In the genomic region with DNA sequence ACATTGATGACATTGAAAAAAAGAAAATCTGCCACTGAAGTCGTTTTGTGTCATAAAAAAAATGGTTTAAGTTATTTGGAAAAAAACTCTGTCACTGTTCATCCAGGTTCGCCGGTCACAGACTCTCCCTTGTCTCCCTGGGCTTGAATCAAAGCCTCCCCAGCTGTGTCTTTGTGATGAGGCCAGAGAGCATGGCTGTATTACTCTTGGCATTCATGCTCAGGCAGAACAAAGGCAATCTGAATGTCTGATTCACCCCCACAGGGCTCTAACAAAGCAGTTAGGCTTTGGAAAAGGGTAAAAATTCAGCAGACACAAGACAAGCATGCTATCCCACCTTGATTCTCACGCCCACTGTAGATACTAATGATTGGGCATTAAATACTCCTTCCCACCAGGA, we compare ENCODE assay signal across 26 cellular contexts.
DNase-seq lines count a peak whose midpoint lies in the region; ATAC-seq and TF ChIP-seq lines count a peak whose summit lies in the region.
"Had no signal": no experiment of that assay in that cellular context is flagged by ENCODE, and none has a peak within 500 bp of the region (broad histone marks: within the 10 kb centered on the region; RNA-seq: fewer than 3 reads in every experiment).

No MANE protein-coding gene starts in this region.

- no peaks in the 10 kb centered on the region for H3K9me3 Mint-ChIP-seq in endodermal cell
- peaks cover 7% of the 10 kb centered on the region for H3K9me3 Mint-ChIP-seq in activated CD8-positive, alpha-beta T cell treated with anti-CD3 and anti-CD28 coated beads for 36 hours
- H3K9me3 Mint-ChIP-seq: activated naive CD4-positive, alpha-beta T cell treated with anti-CD3 and anti-CD28 coated beads, Interleukin-2, amount 10 ng/mL, durations not matched to agents 7 days and 5 days had no signal

- POLR2A ChIA-PET in activated CD8-positive, alpha-beta T cell treated with anti-CD3 and anti-CD28 coated beads for 36 hours (lab: Charles Lee), result no interaction called here

- intact Hi-C loops in activated CD8-positive, alpha-beta T cell treated with anti-CD3 and anti-CD28 coated beads for 36 hours (cut with micrococcal nuclease), result no loop called here

- H3K4me3 Mint-ChIP-seq in endodermal cell, result no peak overlapping the region
- H3K4me3 Mint-ChIP-seq in activated CD8-positive, alpha-beta T cell treated with anti-CD3 and anti-CD28 coated beads for 36 hours, result no peak overlapping the region
- H3K4me3 Mint-ChIP-seq: activated naive CD4-positive, alpha-beta T cell treated with anti-CD3 and anti-CD28 coated beads, Interleukin-2, amount 10 ng/mL, durations not matched to agents 7 days and 5 days; activated T-cell treated with anti-CD3 and anti-CD28 coated beads, Interleukin-2, amount 50 U/mL, for 4 hours; naive B cell had no signal

- no peak overlapping the region for H3K9ac ChIP-seq in endodermal cell (ENCODE audit: extremely low read depth, low read length, poor library complexity, severe bottlenecking)

- H3K36me3 ChIP-seq in endodermal cell (ENCODE audit: control insufficient read depth, insufficient read depth, low read length), result no peaks in the 10 kb centered on the region
- H3K36me3 ChIP-seq: ovary had no signal

- H3K9me3 ChIP-seq in endodermal cell (ENCODE audit: control insufficient read depth, low read length), result no peaks in the 10 kb centered on the region
- H3K9me3 ChIP-seq: Caco-2, ovary had no signal

- H3K27me3 ChIP-seq in endodermal cell (ENCODE audit: control insufficient read depth, insufficient read depth, low read length, poor library complexity, severe bottlenecking), result peaks cover 12% of the 10 kb centered on the region
- H3K27me3 ChIP-seq: foreskin keratinocyte, ovary had no signal

- H3K27me3 Mint-ChIP-seq in endodermal cell (ENCODE audit: insufficient read depth), result peaks cover 10% of the 10 kb centered on the region
- H3K27me3 Mint-ChIP-seq in activated CD8-positive, alpha-beta T cell treated with anti-CD3 and anti-CD28 coated beads for 36 hours, result peaks cover 3% of the 10 kb centered on the region

- CTCF ChIA-PET in activated CD8-positive, alpha-beta T cell treated with anti-CD3 and anti-CD28 coated beads for 36 hours (lab: Charles Lee), result no interaction called here

- no peak for ATAC-seq in GM18520 (IDR thresholded peaks at IDR 0.05; ENCODE audit: unreplicated experiment)
- ATAC-seq in activated CD8-positive, alpha-beta T cell treated with anti-CD3 and anti-CD28 coated beads for 36 hours, result no peak
- ATAC-seq: activated CD4-positive, CD25-positive, alpha-beta regulatory T cell treated with anti-CD3 and anti-CD28 coated beads, Interleukin-2, amount 50 U/mL, for 24 hours; activated T-cell treated with anti-CD3 and anti-CD28 coated beads, Interleukin-2, amount 50 U/mL, for 4 hours; foreskin keratinocyte; sciatic nerve had no signal

- DNase-seq in Ammon's horn (ENCODE audit: low spot score) (peak; percentile 83), NCI-H146 treated with DMSO at 0.1 percent for 48 hours (lab: John Stamatoyannopoulos, UW; ENCODE audit: unreplicated experiment) (peak; percentile 42), endodermal cell (no peak), midbrain (lab: John Stamatoyannopoulos, UW) (peak; percentile 69), NCI-H1092 (lab: John Stamatoyannopoulos, UW) (no peak)
- no peak for DNase-seq in stimulated activated CD4-positive, alpha-beta T cell treated with anti-CD3 and anti-CD28 coated beads, Interleukin-2, amount 100 ng/mL, for 48 hours
- DNase-seq in activated CD8-positive, alpha-beta T cell treated with anti-CD3 and anti-CD28 coated beads for 36 hours, result no peak
- DNase-seq: activated naive CD4-positive, alpha-beta T cell treated with anti-CD3 and anti-CD28 coated beads, Interleukin-2, amount 10 ng/mL, durations not matched to agents 7 days and 5 days; activated T-cell treated with anti-CD3 and anti-CD28 coated beads, Interleukin-2, amount 50 U/mL, for 4 hours; aorta; Caco-2; cerebellar nuclear complex; DND-41; foreskin keratinocyte; IMR-90; mesendoderm; naive B cell; NCI-H748 treated with DMSO at 0.1 percent for 48 hours; ovary; PC-9; stimulated activated CD4-positive, alpha-beta T cell treated with anti-CD3 and anti-CD28 coated beads, Interleukin-15, amount 100 ng/mL, for 24 hours; stimulated activated CD8-positive, alpha-beta memory T cell treated with anti-CD3 and anti-CD28 coated beads, Interleukin-4, amount 100 ng/mL, for 48 hours; SW 1271 had no signal

- no peak overlapping the region for H3K27ac Mint-ChIP-seq in endodermal cell
- no peak overlapping the region for H3K27ac Mint-ChIP-seq in activated CD8-positive, alpha-beta T cell treated with anti-CD3 and anti-CD28 coated beads for 36 hours
- H3K27ac Mint-ChIP-seq: activated naive CD4-positive, alpha-beta T cell treated with anti-CD3 and anti-CD28 coated beads, Interleukin-2, amount 10 ng/mL, durations not matched to agents 7 days and 5 days; naive B cell had no signal

- H3K27ac ChIP-seq in endodermal cell (ENCODE audit: low read depth, low read length), result peak overlapping the region; percentile 91
- H3K27ac ChIP-seq: foreskin keratinocyte, ovary, PC-9 had no signal

- no peak overlapping the region for H3K4me3 ChIP-seq in endodermal cell (ENCODE audit: low read length)
- H3K4me3 ChIP-seq: ovary, PC-9 had no signal

- no peaks in the 10 kb centered on the region for H3K36me3 Mint-ChIP-seq in endodermal cell (ENCODE audit: low read depth)
- no peaks in the 10 kb centered on the region for H3K36me3 Mint-ChIP-seq in activated CD8-positive, alpha-beta T cell treated with anti-CD3 and anti-CD28 coated beads for 36 hours (ENCODE audit: low read depth)
- H3K36me3 Mint-ChIP-seq: activated naive CD4-positive, alpha-beta T cell treated with anti-CD3 and anti-CD28 coated beads, Interleukin-2, amount 10 ng/mL, durations not matched to agents 7 days and 5 days; naive B cell had no signal

- 37 to 56% methylated on average over 4 of the region's 4 CpGs for WGBS in endodermal cell (ENCODE audit: insufficient coverage in 1 of 2, insufficient read length in 1 of 2), 2 experiments

- no peaks in the 10 kb centered on the region for H3K4me1 ChIP-seq in endodermal cell (ENCODE audit: control insufficient read depth, insufficient read depth, low read length)
- H3K4me1 ChIP-seq: foreskin keratinocyte had no signal

- no peaks in the 10 kb centered on the region for H3K4me1 Mint-ChIP-seq in endodermal cell
- no peaks in the 10 kb centered on the region for H3K4me1 Mint-ChIP-seq in activated CD8-positive, alpha-beta T cell treated with anti-CD3 and anti-CD28 coated beads for 36 hours (ENCODE audit: low read depth)
- H3K4me1 Mint-ChIP-seq: activated naive CD4-positive, alpha-beta T cell treated with anti-CD3 and anti-CD28 coated beads, Interleukin-2, amount 10 ng/mL, durations not matched to agents 7 days and 5 days; naive B cell had no signal

- TF ChIP-seq CTCF in endodermal cell (conservative IDR thresholded peaks at IDR 0.05), result no peak
- no peak for TF ChIP-seq CTCF in activated CD8-positive, alpha-beta T cell treated with anti-CD3 and anti-CD28 coated beads for 36 hours (IDR thresholded peaks at IDR 0.05)

Comparison
In these comparisons a context has a peak if more than half of its experiments do, and no peak if none do; other contexts are left out.
1. DNase-seq: peak in Ammon's horn (single experiment), NCI-H146 treated with DMSO at 0.1 percent for 48 hours (single experiment) and midbrain (single experiment); none in endodermal cell (single experiment), stimulated activated CD4-positive, alpha-beta T cell treated with anti-CD3 and anti-CD28 coated beads, Interleukin-2, amount 100 ng/mL, for 48 hours (0 of 2), activated CD8-positive, alpha-beta T cell treated with anti-CD3 and anti-CD28 coated beads for 36 hours (single experiment) and NCI-H1092 (single experiment).